In genomic region chr13:75792526-75793187, GRCh38 we compare ENCODE assay signal across 17 cellular contexts.
DNase-seq lines count a peak whose midpoint lies in the region; ATAC-seq and TF ChIP-seq lines count a peak whose summit lies in the region.
"Had no signal": no experiment of that assay in that cellular context is flagged by ENCODE, and none has a peak within 500 bp of the region (broad histone marks: within the 10 kb centered on the region; RNA-seq: fewer than 3 reads in every experiment).

No MANE protein-coding gene starts in this region.

- no peak overlapping the region for H3K9ac ChIP-seq in endodermal cell (ENCODE audit: extremely low read depth, low read length, poor library complexity, severe bottlenecking)

- TF ChIP-seq CTCF in HFFc6 (IDR thresholded peaks at IDR 0.05) (no peak), endodermal cell (conservative IDR thresholded peaks at IDR 0.05) (no peak), progenitor cell of endocrine pancreas (IDR thresholded peaks at IDR 0.05; ENCODE audit: unreplicated experiment) (no peak)

- no peaks in the 10 kb centered on the region for H3K4me1 ChIP-seq in endodermal cell (ENCODE audit: control insufficient read depth, insufficient read depth, low read length)

- H3K9me3 Mint-ChIP-seq in HFFc6 = peaks cover 7% of the 10 kb centered on the region; the same call in 1 of the 2 replicates
- H3K9me3 Mint-ChIP-seq in endodermal cell = no peaks in the 10 kb centered on the region
- H3K9me3 Mint-ChIP-seq in progenitor cell of endocrine pancreas (ENCODE audit: low read depth) = peaks cover 5% of the 10 kb centered on the region
- H3K9me3 Mint-ChIP-seq: activated T-cell treated with anti-CD3 and anti-CD28 coated beads, Interleukin-2, amount 50 U/mL, for 72 hours; effector memory CD8-positive, alpha-beta T cell had no signal

- no peaks in the 10 kb centered on the region for H3K27me3 ChIP-seq in endodermal cell (ENCODE audit: control insufficient read depth, insufficient read depth, low read length, poor library complexity, severe bottlenecking)

- H3K27me3 Mint-ChIP-seq in HFFc6 (ENCODE audit: insufficient read depth) (peaks cover 28% of the 10 kb centered on the region), endodermal cell (ENCODE audit: insufficient read depth) (no peaks in the 10 kb centered on the region), progenitor cell of endocrine pancreas (no peaks in the 10 kb centered on the region)
- H3K27me3 Mint-ChIP-seq: activated CD4-positive, alpha-beta T cell treated with anti-CD3 and anti-CD28 coated beads for 36 hours; effector memory CD8-positive, alpha-beta T cell had no signal

- H3K4me3 ChIP-seq in endodermal cell (ENCODE audit: low read length) = no peak overlapping the region

- DNase-seq in HFFc6 = peak; percentile 30
- DNase-seq in endodermal cell = no peak
- DNase-seq in kidney glomerular epithelial cell (lab: John Stamatoyannopoulos, UW) = peak; percentile 77
- no peak for DNase-seq in progenitor cell of endocrine pancreas (ENCODE audit: low spot score, unreplicated experiment)
- DNase-seq in activated T-cell treated with anti-CD3 and anti-CD28 coated beads, Interleukin-2, amount 50 U/mL, for 1 hour = no peak
- no peak for DNase-seq in NCI-H2107 treated with DMSO at 0.1 percent for 48 hours (lab: John Stamatoyannopoulos, UW; ENCODE audit: unreplicated experiment)
- no peak for DNase-seq in stimulated activated CD4-positive, alpha-beta T cell treated with anti-CD3 and anti-CD28 coated beads, Interleukin-15, amount 100 ng/mL, for 24 hours
- DNase-seq: activated CD4-positive, alpha-beta T cell treated with anti-CD3 and anti-CD28 coated beads for 36 hours; activated T-cell treated with anti-CD3 and anti-CD28 coated beads, Interleukin-2, amount 50 U/mL, for 72 hours; aorta; effector memory CD8-positive, alpha-beta T cell; PC-3; retina; T-helper 1 cell had no signal

- no peaks in the 10 kb centered on the region for H3K36me3 ChIP-seq in endodermal cell (ENCODE audit: control insufficient read depth, insufficient read depth, low read length)

- no peaks in the 10 kb centered on the region for H3K9me3 ChIP-seq in endodermal cell (ENCODE audit: control insufficient read depth, low read length)

- ATAC-seq in GM18868 (IDR thresholded peaks at IDR 0.05; ENCODE audit: unreplicated experiment) = no peak
- ATAC-seq: activated CD4-positive, alpha-beta T cell treated with anti-CD3 and anti-CD28 coated beads for 36 hours; activated T-cell treated with anti-CD3 and anti-CD28 coated beads, Interleukin-2, amount 50 U/mL, for 72 hours; effector memory CD8-positive, alpha-beta T cell; HCT116; PC-3 had no signal

- H3K36me3 Mint-ChIP-seq in HFFc6 (ENCODE audit: low read depth) (peaks cover 48% of the 10 kb centered on the region), endodermal cell (ENCODE audit: low read depth) (peaks cover 1% of the 10 kb centered on the region), progenitor cell of endocrine pancreas (ENCODE audit: insufficient read depth) (peaks cover 4% of the 10 kb centered on the region)

- H3K4me1 Mint-ChIP-seq in HFFc6 (ENCODE audit: low read depth) (peaks cover 36% of the 10 kb centered on the region), endodermal cell (peaks cover 28% of the 10 kb centered on the region), progenitor cell of endocrine pancreas (ENCODE audit: low read depth) (peaks cover 23% of the 10 kb centered on the region)

- H3K27ac ChIP-seq in endodermal cell (ENCODE audit: low read depth, low read length) = no peak overlapping the region
- H3K27ac ChIP-seq: C4-2B had no signal

- H3K4me3 Mint-ChIP-seq in HFFc6 = peak overlapping the region; percentile 27; the same call in 1 of the 2 replicates
- H3K4me3 Mint-ChIP-seq in endodermal cell = no peak overlapping the region
- peak overlapping the region; percentile 38 for H3K4me3 Mint-ChIP-seq in progenitor cell of endocrine pancreas (ENCODE audit: low read depth)
- H3K4me3 Mint-ChIP-seq: activated CD4-positive, alpha-beta T cell treated with anti-CD3 and anti-CD28 coated beads for 36 hours; activated T-cell treated with anti-CD3 and anti-CD28 coated beads, Interleukin-2, amount 50 U/mL, for 72 hours; effector memory CD8-positive, alpha-beta T cell had no signal

- peak overlapping the region; percentile 74 for H3K27ac Mint-ChIP-seq in HFFc6
- H3K27ac Mint-ChIP-seq in endodermal cell = peak overlapping the region; percentile 92
- H3K27ac Mint-ChIP-seq in progenitor cell of endocrine pancreas = peak overlapping the region; percentile 96
- H3K27ac Mint-ChIP-seq: activated CD4-positive, alpha-beta T cell treated with anti-CD3 and anti-CD28 coated beads for 36 hours; activated T-cell treated with anti-CD3 and anti-CD28 coated beads, Interleukin-2, amount 50 U/mL, for 72 hours; effector memory CD8-positive, alpha-beta T cell had no signal

- WGBS in endodermal cell (ENCODE audit: insufficient coverage in 1 of 2, insufficient read length in 1 of 2), 2 experiments = 86 to 92% methylated on average over 2 to 3 of the region's 3 CpGs

Comparison
In these comparisons a context has a peak if more than half of its experiments do, and no peak if none do; other contexts are left out.
1. DNase-seq: peak in HFFc6 (single experiment) and kidney glomerular epithelial cell (single experiment); none in endodermal cell (single experiment), progenitor cell of endocrine pancreas (single experiment), activated T-cell treated with anti-CD3 and anti-CD28 coated beads, Interleukin-2, amount 50 U/mL, for 1 hour (single experiment), NCI-H2107 treated with DMSO at 0.1 percent for 48 hours (single experiment) and stimulated activated CD4-positive, alpha-beta T cell treated with anti-CD3 and anti-CD28 coated beads, Interleukin-15, amount 100 ng/mL, for 24 hours (single experiment).
2. Peak in every context shown above with its lines, with median percentiles within 50 percentile points of each other: H3K27ac Mint-ChIP-seq.